Comparison of ENCODE assay signal across 17 cellular contexts in the genomic region with DNA sequence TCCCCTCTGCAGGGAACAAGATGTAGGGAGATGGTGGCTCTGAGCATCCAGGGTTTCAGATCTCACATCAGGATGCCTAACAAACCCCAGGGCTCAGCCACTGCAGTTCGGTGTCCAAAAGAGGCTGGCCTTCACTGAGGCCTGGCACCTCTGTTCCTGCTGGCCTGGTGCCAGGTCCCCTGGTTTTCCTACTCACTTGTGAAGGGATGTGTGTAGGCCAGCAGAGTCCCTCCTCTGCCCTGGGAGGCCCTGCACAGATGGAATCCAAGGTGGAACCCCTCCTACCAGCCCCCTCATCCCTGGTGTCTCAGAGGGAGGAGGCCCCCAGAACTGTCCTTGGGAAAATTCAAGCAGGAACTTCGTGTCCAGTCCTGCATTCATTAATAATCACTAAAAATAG.
A peak's percentile ranks its signal among the peaks of the same experiment; 100 is the strongest.
DNase-seq lines count a peak whose midpoint lies in the region; ATAC-seq, FAIRE-seq and TF ChIP-seq lines count a peak whose summit lies in the region.
"Had no signal": no experiment of that assay in that cellular context is flagged by ENCODE, and none has a peak within 500 bp of the region (broad histone marks: within the 10 kb centered on the region; RNA-seq: fewer than 3 reads in every experiment).

No MANE protein-coding gene starts in this region.

- no peak overlapping the region for H2BK120ac ChIP-seq in H1 (replicated peaks; ENCODE audit: low read depth, low read length)

- no peak for ATAC-seq in HG02981 (IDR thresholded peaks at IDR 0.05; ENCODE audit: unreplicated experiment)

- no peak overlapping the region for H4K5ac ChIP-seq in H1 (ENCODE audit: insufficient read length, low read depth, low read length)

- H2BK15ac ChIP-seq in H1 (ENCODE audit: low read length): no peak overlapping the region

- no peak overlapping the region for H3K9ac ChIP-seq in H1 (replicated peaks in 1 of 4; ENCODE audit: extremely low read depth in 1 of 4, low read depth in 3 of 4, low read length in 3 of 4)

- WGBS in H1 (ENCODE audit: extremely low coverage in 1 of 2, insufficient coverage in 1 of 2, insufficient read length in 1 of 2, insufficient replicate concordance in 2 of 2, low coverage in 1 of 2, low lambda C conversion rate in 2 of 2, missing lambda C conversion rate in 1 of 2), 2 experiments: 100% methylated on average over 2 of the region's 2 CpGs; no CpG with 5 or more reads in 1 of the 2 experiments
- WGBS in thyroid gland, 2 donors: 70 to 71% methylated on average over 2 of the region's 2 CpGs

- H4K91ac ChIP-seq in H1 (replicated peaks; ENCODE audit: insufficient read length, low read length): no peak overlapping the region

- no peak overlapping the region for H3K27ac ChIP-seq in H1 (ENCODE audit: low read depth, low read length)
- no peak overlapping the region for H3K27ac ChIP-seq in thyroid gland
- H3K27ac ChIP-seq: HL-60 had no signal

- CTCF ChIA-PET in H1 (lab: Charles Lee; ENCODE audit: partially characterized antibody): interaction anchor here (1.2 to 9.8 kb wide), 6 partner anchors 15 to 324 kb away, joined by 4 to 72 read pairs (median 4); no protein-coding TSS in a partner anchor

- H3K4me1 ChIP-seq in H1 (replicated peaks in 1 of 4; ENCODE audit: control insufficient read depth in 3 of 4, insufficient read depth in 4 of 4, low read length in 3 of 4) (peaks cover 0 to 12% (median 10%) of the 10 kb centered on the region in 4 experiments; a peak in 6 of 7 replicates), thyroid gland (peaks cover 13 to 18% of the 10 kb centered on the region in 2 donors)

- H3K36me3 ChIP-seq in H1 (ENCODE audit: control insufficient read depth in 2 of 4, insufficient read depth in 4 of 4, low read length in 3 of 4): no peaks in the 10 kb centered on the region
- no peaks in the 10 kb centered on the region for H3K36me3 ChIP-seq in thyroid gland

- no peak overlapping the region; the same call in 1 of the 2 replicates for H3K18ac ChIP-seq in H1 (ENCODE audit: extremely low read depth, low read length)

- H3K23me2 ChIP-seq in H1 (ENCODE audit: low read depth, low read length): no peaks in the 10 kb centered on the region

- peaks cover 0 to 3% (median 0%) of the 10 kb centered on the region in 4 experiments; a peak in 1 of 7 replicates for H3K27me3 ChIP-seq in H1 (replicated peaks in 1 of 4; ENCODE audit: control insufficient read depth in 3 of 4, extremely low read depth in 1 of 4, insufficient read depth in 3 of 4, low read length in 3 of 4)
- no peaks in the 10 kb centered on the region for H3K27me3 ChIP-seq in thyroid gland

- H3K79me2 ChIP-seq in H1 (ENCODE audit: control insufficient read depth in 1 of 2, insufficient read depth in 2 of 2, low read length in 2 of 2): no peaks in the 10 kb centered on the region

- TF ChIP-seq CTCF in H1 (IDR thresholded peaks at IDR 0.05; ENCODE audit: control extremely low read depth in 1 of 3, insufficient read depth in 1 of 3, low read depth in 1 of 3, low read length in 3 of 3): no peak
- no peak for TF ChIP-seq CTCF in thyroid gland (IDR thresholded peaks at IDR 0.05)

- H3K14ac ChIP-seq in H1 (ENCODE audit: insufficient read length): no peak overlapping the region

- no peaks in the 10 kb centered on the region for H3K79me1 ChIP-seq in H1 (ENCODE audit: low read depth, low read length)

- H3K4me2 ChIP-seq in H1 (ENCODE audit: insufficient read depth in 1 of 2, low read depth in 2 of 2, low read length in 2 of 2): no peak overlapping the region

- POLR2A ChIA-PET in H1 (lab: Charles Lee; ENCODE audit: partially characterized antibody): no interaction called here

- H4K20me1 ChIP-seq in H1 (replicated peaks in 1 of 2; ENCODE audit: control insufficient read depth in 1 of 2, insufficient read depth in 2 of 2, low read length in 2 of 2): no peaks in the 10 kb centered on the region

- no peak overlapping the region for H3K4ac ChIP-seq in H1 (replicated peaks; ENCODE audit: insufficient read length, low read depth, low read length)

- no peak for FAIRE-seq in H1 (lab: Jason Lieb, UNC)
- FAIRE-seq: A204.1 had no signal

- H2AFZ ChIP-seq in H1 (ENCODE audit: low read length): no peak overlapping the region

- H3K4me3 ChIP-seq in H1 (ENCODE audit: extremely low read depth in 1 of 4, insufficient read depth in 2 of 4, low read depth in 3 of 4, low read length in 4 of 4): no peak overlapping the region
- no peak overlapping the region for H3K4me3 ChIP-seq in thyroid gland (replicated peaks in 1 of 3)

- intact Hi-C loops in thyroid gland (cut with DNase I): no loop called here

- H2BK20ac ChIP-seq in H1 (ENCODE audit: low read length): 0 out of 2 replicates have a peak overlapping the region, but pooled peaks have one; percentile 72

- H2BK12ac ChIP-seq in H1 (ENCODE audit: low read depth, low read length): no peak overlapping the region

- no peak overlapping the region for H3K56ac ChIP-seq in H1 (replicated peaks; ENCODE audit: insufficient read length, low read depth, low read length)

- H3K9me3 ChIP-seq in H1 (ENCODE audit: insufficient read depth in 2 of 2, low read depth in 1 of 2, low read length in 1 of 2) (no peaks in the 10 kb centered on the region), thyroid gland (no peaks in the 10 kb centered on the region)

- no peak for TF ChIP-seq POLR2A in H1 (IDR thresholded peaks at IDR 0.05; ENCODE audit: control extremely low read depth in 1 of 2, low read depth in 2 of 2, low read length in 2 of 2)
- TF ChIP-seq POLR2A in thyroid gland (IDR thresholded peaks at IDR 0.05): no peak

- H4K8ac ChIP-seq in H1 (ENCODE audit: extremely low read depth, insufficient read depth, low read length): no peak overlapping the region

- H2AK5ac ChIP-seq in H1 (ENCODE audit: low read depth, low read length): 0 out of 2 replicates have a peak overlapping the region, but pooled peaks have one; percentile 65

- no peak overlapping the region for H2BK5ac ChIP-seq in H1 (ENCODE audit: low read depth, low read length)

- DNase-seq in activated effector memory CD4-positive, alpha-beta T cell treated with anti-CD3 and anti-CD28 coated beads, Interleukin-2, amount 50 U/mL, for 16 hours: peak; percentile 22
- DNase-seq in activated effector memory CD4-positive, alpha-beta T cell treated with Interleukin-2 at 50 U/mL for 16 hours: no peak
- peak in 1 of 2 experiments; percentile 32 for DNase-seq in H1 (ENCODE audit: low read depth in 1 of 2, low spot score in 2 of 2)
- peak; percentile 22 to 25 for DNase-seq in thyroid gland
- DNase-seq in hepatic stellate cell (ENCODE audit: low spot score): no peak
- DNase-seq in SKM-1 (lab: John Stamatoyannopoulos, UW; ENCODE audit: unreplicated experiment): no peak
- DNase-seq: ACHN; Calu3; CD4-positive, alpha-beta memory T cell; DMS79 treated with DMSO at 0.1 percent for 48 hours; GF-D8; HCEC 1CT; KBM-7 had no signal

- H3K23ac ChIP-seq in H1 (ENCODE audit: insufficient read length): no peak overlapping the region

- TF ChIP-seq RAD21 in Ishikawa (IDR thresholded peaks at IDR 0.05; ENCODE audit: low read depth): no peak
- TF ChIP-seq RAD21 in H1 (IDR thresholded peaks at IDR 0.05 in 1 of 2, conservative IDR thresholded peaks at IDR 0.05 in 1 of 2; ENCODE audit: low read depth in 2 of 2, low read length in 2 of 2): no peak

- TF ChIP-seq EP300 in Ishikawa (IDR thresholded peaks at IDR 0.05; ENCODE audit: borderline replicate concordance) (no peak), H1 (IDR thresholded peaks at IDR 0.05; ENCODE audit: borderline replicate concordance in 1 of 2, low read depth in 2 of 2, low read length in 2 of 2) (no peak)

TF ChIP-seq in Ishikawa, 13 proteins besides CTCF, POLR2A, EP300 and RAD21:
- TF ChIP-seq NFIC (IDR thresholded peaks at IDR 0.05) (peak; percentile 35; the same call in 1 of the 2 replicates), YY1 (IDR thresholded peaks at IDR 0.05; ENCODE audit: low read depth) (no peak)

TF ChIP-seq in H1, 55 proteins besides CTCF, POLR2A, EP300 and RAD21:
- TF ChIP-seq, protein P1, sequence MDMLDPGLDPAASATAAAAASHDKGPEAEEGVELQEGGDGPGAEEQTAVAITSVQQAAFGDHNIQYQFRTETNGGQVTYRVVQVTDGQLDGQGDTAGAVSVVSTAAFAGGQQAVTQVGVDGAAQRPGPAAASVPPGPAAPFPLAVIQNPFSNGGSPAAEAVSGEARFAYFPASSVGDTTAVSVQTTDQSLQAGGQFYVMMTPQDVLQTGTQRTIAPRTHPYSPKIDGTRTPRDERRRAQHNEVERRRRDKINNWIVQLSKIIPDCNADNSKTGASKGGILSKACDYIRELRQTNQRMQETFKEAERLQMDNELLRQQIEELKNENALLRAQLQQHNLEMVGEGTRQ (IDR thresholded peaks at IDR 0.05; ENCODE audit: low read length): no peak
- TF ChIP-seq CHD2 (IDR thresholded peaks at IDR 0.05; ENCODE audit: low read length) (no peak), BACH1 (IDR thresholded peaks at IDR 0.05; ENCODE audit: low read length) (no peak), NRF1 (IDR thresholded peaks at IDR 0.05; ENCODE audit: low read depth, low read length) (no peak), HDAC6 (IDR thresholded peaks at IDR 0.05; ENCODE audit: low read depth, low read length) (no peak), KDM1A (IDR thresholded peaks at IDR 0.05; ENCODE audit: borderline replicate concordance, low read length) (no peak), KDM4A (IDR thresholded peaks at IDR 0.05; ENCODE audit: low read depth, low read length, severe bottlenecking) (no peak), JUND (IDR thresholded peaks at IDR 0.05; ENCODE audit: low read length) (no peak), SIN3A (conservative IDR thresholded peaks at IDR 0.05 in 1 of 2, IDR thresholded peaks at IDR 0.05 in 1 of 2; ENCODE audit: low read depth in 1 of 2, low read length in 2 of 2) (no peak), TAF1 (IDR thresholded peaks at IDR 0.05; ENCODE audit: low read depth, low read length) (no peak), HDAC2 (IDR thresholded peaks at IDR 0.05; ENCODE audit: borderline replicate concordance in 1 of 2, low read depth in 2 of 2, low read length in 2 of 2) (no peak), RFX5 (IDR thresholded peaks at IDR 0.05; ENCODE audit: borderline replicate concordance, low read depth, low read length) (no peak), POLR2AphosphoS5 (IDR thresholded peaks at IDR 0.05; ENCODE audit: low read depth, low read length) (no peak), RXRA (IDR thresholded peaks at IDR 0.05; ENCODE audit: insufficient read depth, low read depth, low read length) (no peak), EZH2 (IDR thresholded peaks at IDR 0.05; ENCODE audit: low read depth, low read length, severe bottlenecking) (no peak), RNF2 (IDR thresholded peaks at IDR 0.05; ENCODE audit: borderline replicate concordance, low read depth, low read length, missing control alignments, poor library complexity, severe bottlenecking) (no peak)
- TF ChIP-seq, protein P2, sequence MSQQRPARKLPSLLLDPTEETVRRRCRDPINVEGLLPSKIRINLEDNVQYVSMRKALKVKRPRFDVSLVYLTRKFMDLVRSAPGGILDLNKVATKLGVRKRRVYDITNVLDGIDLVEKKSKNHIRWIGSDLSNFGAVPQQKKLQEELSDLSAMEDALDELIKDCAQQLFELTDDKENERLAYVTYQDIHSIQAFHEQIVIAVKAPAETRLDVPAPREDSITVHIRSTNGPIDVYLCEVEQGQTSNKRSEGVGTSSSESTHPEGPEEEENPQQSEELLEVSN (IDR thresholded peaks at IDR 0.05): no peak

Comparison
In these comparisons a context has a peak if more than half of its experiments do, and no peak if none do; other contexts are left out.
1. DNase-seq: peak in activated effector memory CD4-positive, alpha-beta T cell treated with anti-CD3 and anti-CD28 coated beads, Interleukin-2, amount 50 U/mL, for 16 hours (single experiment) and thyroid gland (2 of 2); none in activated effector memory CD4-positive, alpha-beta T cell treated with Interleukin-2 at 50 U/mL for 16 hours (single experiment), hepatic stellate cell (single experiment) and SKM-1 (single experiment).